Comparison of ENCODE assay signal across 8 cellular contexts in the genomic region with DNA sequence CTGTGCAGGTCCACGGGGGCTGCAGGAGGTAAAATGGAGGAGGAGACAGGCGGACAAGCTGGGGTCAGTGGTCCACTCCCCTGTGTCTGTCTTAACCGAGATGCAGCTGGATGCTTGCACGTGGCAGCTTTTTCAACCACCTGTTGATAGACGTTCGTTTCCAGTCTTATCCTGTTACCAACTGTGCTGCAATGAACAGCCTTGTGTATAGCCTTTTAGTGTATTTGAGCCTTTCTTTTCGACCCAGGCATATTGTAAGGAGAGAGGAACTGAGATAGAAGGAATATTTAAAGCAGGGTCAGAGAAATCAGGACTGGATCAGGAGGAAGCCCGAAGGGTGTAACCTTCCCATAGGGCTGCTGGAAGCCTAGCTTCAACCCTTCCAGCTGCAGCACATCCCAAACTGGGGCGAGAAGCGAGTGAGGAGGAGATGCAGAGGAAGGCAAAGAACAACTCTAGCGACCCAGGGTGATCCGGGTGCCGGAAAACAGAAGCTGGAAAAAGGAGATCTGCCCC. TPM values are rescaled to one million over a fixed set of nuclear protein-coding genes. Genes with fewer than 3 reads are reported as not detected.
DNase-seq lines count a peak whose midpoint lies in the region; ATAC-seq and FAIRE-seq lines count a peak whose summit lies in the region.

No MANE protein-coding gene starts in this region.

- peaks cover 0 to 11% of the 10 kb centered on the region in 2 donors for H3K27me3 ChIP-seq in small intestine (ENCODE audit: control insufficient read depth in 2 of 2, insufficient read depth in 2 of 2, low read length in 2 of 2)

- H3K4me1 Mint-ChIP-seq in activated naive CD4-positive, alpha-beta T cell treated with anti-CD3 and anti-CD28 coated beads, Interleukin-2, amount 50 U/mL, for 24 hours = peaks cover 64% of the 10 kb centered on the region

- peaks cover 15% of the 10 kb centered on the region for H3K27me3 Mint-ChIP-seq in activated naive CD4-positive, alpha-beta T cell treated with anti-CD3 and anti-CD28 coated beads, Interleukin-2, amount 50 U/mL, for 24 hours

- 1 to 3% (median 2%) methylated on average over 13 of the region's 13 CpGs for WGBS in small intestine, 3 donors

- H3K4me3 Mint-ChIP-seq in activated naive CD4-positive, alpha-beta T cell treated with anti-CD3 and anti-CD28 coated beads, Interleukin-2, amount 50 U/mL, for 24 hours = peak overlapping the region; percentile 84

- ATAC-seq in HG03460 (IDR thresholded peaks at IDR 0.05; ENCODE audit: unreplicated experiment) = no peak

- peak overlapping the region; percentile 5 for H3K27ac Mint-ChIP-seq in activated naive CD4-positive, alpha-beta T cell treated with anti-CD3 and anti-CD28 coated beads, Interleukin-2, amount 50 U/mL, for 24 hours

- peaks cover 4 to 14% of the 10 kb centered on the region in 2 donors for H3K4me1 ChIP-seq in small intestine (ENCODE audit: control insufficient read depth in 2 of 2, insufficient read depth in 1 of 2, low read depth in 1 of 2, low read length in 1 of 2)

- no peaks in the 10 kb centered on the region for H3K9me3 ChIP-seq in small intestine (ENCODE audit: control insufficient read depth, low read depth)

- peak overlapping the region; percentile 45 to 86 for H3K27ac ChIP-seq in small intestine (ENCODE audit: low read depth in 1 of 2, low read length in 1 of 2)

- no peaks in the 10 kb centered on the region for H3K36me3 Mint-ChIP-seq in activated naive CD4-positive, alpha-beta T cell treated with anti-CD3 and anti-CD28 coated beads, Interleukin-2, amount 50 U/mL, for 24 hours

- peak; percentile 14 for DNase-seq in activated CD4-positive, alpha-beta T cell treated with anti-CD3 and anti-CD28 coated beads for 48 hours
- no peak for DNase-seq in activated CD4-positive, alpha-beta T cell treated with anti-CD3 and anti-CD28 coated beads for 1 hour
- DNase-seq in small intestine = peak; percentile 37
- DNase-seq in T-helper 9 cell = no peak
- DNase-seq in NCI-H1048 (lab: John Stamatoyannopoulos, UW) = no peak

- H3K4me3 ChIP-seq in iPS-11a (ENCODE audit: low read depth, low read length) (peak overlapping the region; percentile 14), small intestine (ENCODE audit: low read depth in 1 of 2, low read length in 2 of 2) (peak overlapping the region in 1 of 2 donors; percentile 33)

- no peaks in the 10 kb centered on the region for H3K36me3 ChIP-seq in small intestine (ENCODE audit: control insufficient read depth in 2 of 2, insufficient read depth in 2 of 2, low read length in 2 of 2)

- H3K9me3 Mint-ChIP-seq in activated naive CD4-positive, alpha-beta T cell treated with anti-CD3 and anti-CD28 coated beads, Interleukin-2, amount 50 U/mL, for 24 hours = no peaks in the 10 kb centered on the region

- FAIRE-seq in small intestine (lab: Jason Lieb, UNC) = no peak

RNA-seq across cellular contexts. Expression of a gene that starts 11.4 kb away (rescaled TPM):
- polyA plus RNA-seq in small intestine = 10 to 100 TPM in 2 of 3 donors, 1 to 10 TPM in 1; 5.2 to 41.6 (median 37.8) TPM

RNA-seq across cellular contexts. Expression of a gene that starts 25.9 kb away (rescaled TPM):
- under 1 TPM; 0.18 to 0.27 (median 0.22) TPM for polyA plus RNA-seq in small intestine

RNA-seq across cellular contexts. Expression of a gene that starts 34.5 kb away (rescaled TPM):
- polyA plus RNA-seq in small intestine = 10 to 100 TPM in 2 of 3 donors, 1 to 10 TPM in 1; 1.6 to 19.5 (median 14.3) TPM

RNA-seq across cellular contexts. Expression of a gene that starts 34.5 kb away (rescaled TPM):
- polyA plus RNA-seq in small intestine = 100 to 1,000 TPM in 2 of 3 donors, 10 to 100 TPM in 1; 71.8 to 111 (median 108) TPM

RNA-seq across cellular contexts. Expression of a gene that starts 40.4 kb away (rescaled TPM):
- polyA plus RNA-seq in small intestine = 10 to 100 TPM; 42.7 to 78.4 (median 57.5) TPM

Comparison
In these comparisons a context has a peak if more than half of its experiments do, and no peak if none do; other contexts are left out.
1. DNase-seq: peak in activated CD4-positive, alpha-beta T cell treated with anti-CD3 and anti-CD28 coated beads for 48 hours (single experiment) and small intestine (single experiment); none in activated CD4-positive, alpha-beta T cell treated with anti-CD3 and anti-CD28 coated beads for 1 hour (single experiment), T-helper 9 cell (single experiment) and NCI-H1048 (single experiment).